In genomic region chrX:40082447-40083119, GRCh38 we compare ENCODE assay signal across 9 cellular contexts. TPM values are rescaled to one million over a fixed set of nuclear protein-coding genes. Genes with fewer than 3 reads are reported as not detected.
DNase-seq lines count a peak whose midpoint lies in the region; ATAC-seq and TF ChIP-seq lines count a peak whose summit lies in the region.
"Had no signal": no experiment of that assay in that cellular context is flagged by ENCODE, and none has a peak within 500 bp of the region (broad histone marks: within the 10 kb centered on the region; RNA-seq: fewer than 3 reads in every experiment).

No MANE protein-coding gene starts in this region.

- H3K4me1 Mint-ChIP-seq in effector memory CD8-positive, alpha-beta T cell (ENCODE audit: low read depth in 2 of 2) = peaks cover 28 to 36% of the 10 kb centered on the region in 2 donors
- H3K4me1 Mint-ChIP-seq in neural crest cell = peaks cover 76% of the 10 kb centered on the region

- peaks cover 0 to 10% (median 7%) of the 10 kb centered on the region in 11 experiments; a peak in 7 of 22 replicates for H3K9me3 ChIP-seq in BLaER1 treated with 17β-estradiol and CSF1 and Interleukin-3, amounts not matched to agents 10 nM and 100 nM (replicated peaks in 1 of 11)
- H3K9me3 ChIP-seq in HUES48 (ENCODE audit: control insufficient read depth, insufficient read depth, low read length) (no peaks in the 10 kb centered on the region), spleen (no peaks in the 10 kb centered on the region)

- peak overlapping the region; percentile 79 to 97 (median 86) for H3K4me2 ChIP-seq in BLaER1 treated with 17β-estradiol and CSF1 and Interleukin-3, amounts not matched to agents 10 nM and 100 nM

- H3K27ac Mint-ChIP-seq in effector memory CD8-positive, alpha-beta T cell = peak overlapping the region in 1 of 2 donors; percentile 41
- H3K27ac Mint-ChIP-seq in neural crest cell (ENCODE audit: unreplicated experiment) = no peak overlapping the region

- peak overlapping the region; percentile 29 to 62 (median 46); a peak in 17 of 20 replicates for H3K4me3 ChIP-seq in BLaER1 treated with 17β-estradiol and CSF1 and Interleukin-3, amounts not matched to agents 10 nM and 100 nM
- H3K4me3 ChIP-seq in HUES48 (ENCODE audit: low read depth, low read length) (0 out of 2 replicates have a peak overlapping the region, but pooled peaks have one; percentile 55), spleen (peak overlapping the region in 4 of 8 donors; percentile 29 to 65 (median 38))

- H3K4me1 ChIP-seq in BLaER1 treated with 17β-estradiol and CSF1 and Interleukin-3, amounts not matched to agents 10 nM and 100 nM = peaks cover 61 to 100% (median 97%) of the 10 kb centered on the region in 10 experiments
- H3K4me1 ChIP-seq in HUES48 (ENCODE audit: control insufficient read depth, insufficient read depth, low read length) (peaks cover 62% of the 10 kb centered on the region), spleen (peaks cover 0 to 72% (median 39%) of the 10 kb centered on the region in 6 donors)

- DNase-seq in effector memory CD8-positive, alpha-beta T cell = no peak
- DNase-seq in neural crest cell (ENCODE audit: low read depth, low spot score) = no peak
- DNase-seq in SKM-1 (lab: John Stamatoyannopoulos, UW; ENCODE audit: unreplicated experiment) = no peak
- DNase-seq in spleen = no peak
- no peak for DNase-seq in AG08395 (ENCODE audit: low spot score)
- DNase-seq: DND-41 had no signal

- no peak for TF ChIP-seq CTCF in neural crest cell (conservative IDR thresholded peaks at IDR 0.05)
- TF ChIP-seq CTCF in spleen (IDR thresholded peaks at IDR 0.05 in 8 of 11, conservative IDR thresholded peaks at IDR 0.05 in 3 of 11) = no peak

- TF ChIP-seq POLR2A in spleen (IDR thresholded peaks at IDR 0.05) = no peak

- 41 to 63% (median 60%) methylated on average over 8 to 15 of the region's 15 CpGs for WGBS in spleen, 5 donors

- intact Hi-C loops in spleen (cut with DNase I; ENCODE audit: low total_unique reads) = no loop called here

- H3K4me3 Mint-ChIP-seq in effector memory CD8-positive, alpha-beta T cell = peak overlapping the region; percentile 45 to 51
- H3K4me3 Mint-ChIP-seq in neural crest cell = peak overlapping the region; percentile 84

- peak overlapping the region in 10 of 11 experiments; percentile 4 to 72 (median 56); a peak in 15 of 22 replicates for H3K9ac ChIP-seq in BLaER1 treated with 17β-estradiol and CSF1 and Interleukin-3, amounts not matched to agents 10 nM and 100 nM
- H3K9ac ChIP-seq in HUES48 (ENCODE audit: low read depth, low read length) = no peak overlapping the region

- no peak for ATAC-seq in effector memory CD8-positive, alpha-beta T cell (replicated peaks)
- no peak for ATAC-seq in HG02763 (IDR thresholded peaks at IDR 0.05; ENCODE audit: unreplicated experiment)

- H3K27me3 ChIP-seq in BLaER1 treated with 17β-estradiol and CSF1 and Interleukin-3, amounts not matched to agents 10 nM and 100 nM = peaks cover 36 to 63% (median 56%) of the 10 kb centered on the region in 11 experiments
- peaks cover 41% of the 10 kb centered on the region for H3K27me3 ChIP-seq in HUES48 (ENCODE audit: control insufficient read depth, insufficient read depth, low read length)
- peaks cover 0 to 23% (median 3%) of the 10 kb centered on the region in 7 donors for H3K27me3 ChIP-seq in spleen (replicated peaks in 1 of 7)

- peaks cover 96 to 100% (median 100%) of the 10 kb centered on the region in 11 experiments for H4K20me1 ChIP-seq in BLaER1 treated with 17β-estradiol and CSF1 and Interleukin-3, amounts not matched to agents 10 nM and 100 nM

- H3K27ac ChIP-seq in BLaER1 treated with 17β-estradiol and CSF1 and Interleukin-3, amounts not matched to agents 10 nM and 100 nM = peak overlapping the region in 7 of 11 experiments; percentile 3 to 73 (median 58); a peak in 12 of 22 replicates
- H3K27ac ChIP-seq in HUES48 (ENCODE audit: low read depth, low read length) (no peak overlapping the region), spleen (peak overlapping the region in 3 of 8 donors; percentile 37 to 50 (median 39))

- no peaks in the 10 kb centered on the region for H3K9me3 Mint-ChIP-seq in effector memory CD8-positive, alpha-beta T cell
- no peaks in the 10 kb centered on the region for H3K9me3 Mint-ChIP-seq in neural crest cell

- 0 out of 22 replicates have a peak, but pooled peaks cover 0 to 4% (median 0%) of the 10 kb centered on the region in 11 experiments for H3K36me3 ChIP-seq in BLaER1 treated with 17β-estradiol and CSF1 and Interleukin-3, amounts not matched to agents 10 nM and 100 nM
- H3K36me3 ChIP-seq in HUES48 (ENCODE audit: control insufficient read depth, insufficient read depth, low read length) (peaks cover 5% of the 10 kb centered on the region; the same call in 1 of the 2 replicates), spleen (peaks cover 0 to 4% (median 0%) of the 10 kb centered on the region in 6 donors)

- H3K27me3 Mint-ChIP-seq in effector memory CD8-positive, alpha-beta T cell = no peaks in the 10 kb centered on the region
- peaks cover 24% of the 10 kb centered on the region for H3K27me3 Mint-ChIP-seq in neural crest cell (ENCODE audit: low read depth)

- H3K36me3 Mint-ChIP-seq in effector memory CD8-positive, alpha-beta T cell (ENCODE audit: insufficient read depth) = peaks cover 35% of the 10 kb centered on the region
- no peaks in the 10 kb centered on the region for H3K36me3 Mint-ChIP-seq in neural crest cell (ENCODE audit: low read depth)

RNA-seq across cellular contexts. Expression of gene BCOR, which starts 15.2 kb away (rescaled TPM):
- 33.2 and 41.1 TPM in 2 replicates for total RNA-seq in neural crest cell
- 10 to 100 TPM; 26.1 to 38.6 (median 31.8) TPM for total RNA-seq in spleen
- polyA plus RNA-seq in spleen = 10 to 100 TPM in 1 of 3 donors, 1 to 10 TPM in 2; 8.3 to 13.1 (median 9.8) TPM
